ENCODE assay signal across 8 cellular contexts in the genomic region with DNA sequence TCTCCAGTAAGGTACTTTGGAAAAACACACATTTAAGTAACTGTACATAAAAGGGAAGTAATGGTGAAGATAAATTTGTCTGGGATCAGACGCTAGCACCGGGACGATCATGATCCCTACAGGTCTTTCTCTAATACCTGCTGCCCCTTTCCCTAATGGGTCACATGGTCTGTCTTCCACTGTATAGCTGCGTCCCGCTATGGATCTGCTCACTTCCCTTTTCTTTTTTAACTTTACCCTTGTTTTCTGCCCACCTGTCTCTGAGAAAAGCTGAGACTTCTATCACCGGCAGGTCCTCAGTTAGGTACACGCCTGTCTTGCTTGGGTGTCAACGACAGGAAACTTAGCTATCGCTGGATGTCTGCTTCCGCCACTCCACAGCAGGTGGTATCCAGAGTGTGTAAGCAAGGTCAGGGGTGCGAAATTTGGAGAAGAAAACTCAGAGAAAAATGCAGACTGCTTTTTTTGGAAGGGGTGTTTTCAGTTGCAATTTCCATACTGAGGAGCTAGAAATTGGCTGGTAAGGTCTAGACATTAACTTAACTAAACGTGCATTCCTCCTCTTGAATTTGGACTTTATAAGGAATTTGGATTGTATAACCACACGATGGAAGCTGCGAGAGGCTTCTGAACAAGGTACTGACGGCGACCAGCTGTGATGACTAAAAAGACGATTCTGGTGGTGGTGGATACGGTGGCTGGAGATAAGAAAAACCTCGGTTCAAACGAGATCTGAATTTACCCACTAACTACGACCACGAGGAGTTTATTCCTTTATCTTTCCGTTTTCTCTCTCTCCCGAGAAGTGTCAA. TPM values are rescaled to one million over a fixed set of nuclear protein-coding genes. Genes with fewer than 3 reads are reported as not detected.
DNase-seq lines count a peak whose midpoint lies in the region; ATAC-seq and TF ChIP-seq lines count a peak whose summit lies in the region.

No MANE protein-coding gene starts in this region.

- peaks cover 14% of the 10 kb centered on the region for H3K4me1 ChIP-seq in iPS-15b (ENCODE audit: control insufficient read depth, insufficient read depth, low read length)

- DNase-seq in CD4-positive, alpha-beta T cell = peak in 3 of 10 experiments; percentile 3 to 14 (median 13)
- DNase-seq in NB4 (ENCODE audit: low read depth) (peak; percentile 68), OCI-M2 (lab: John Stamatoyannopoulos, UW; ENCODE audit: unreplicated experiment) (no peak)
- DNase-seq in activated naive CD4-positive, alpha-beta T cell treated with anti-CD3 and anti-CD28 coated beads, Interleukin-2, amount 50 U/mL, for 72 hours (ENCODE audit: low spot score in 2 of 2) = peak in 1 of 2 donors; percentile 19
- DNase-seq in stimulated activated CD8-positive, alpha-beta memory T cell treated with anti-CD3 and anti-CD28 coated beads, Interleukin-12 subunit alpha, Interleukin-12 subunit beta, amount 100 ng/mL, for 1 hour (ENCODE audit: low read depth) = peak; percentile 1

- H3K27me3 Mint-ChIP-seq in CD4-positive, alpha-beta T cell = no peaks in the 10 kb centered on the region

- H3K27ac ChIP-seq in CD4-positive, alpha-beta T cell (ENCODE audit: low read depth, low read length) = peak overlapping the region; percentile 94

- no peak for ATAC-seq in CD4-positive, alpha-beta T cell (ENCODE audit: poor library complexity)
- ATAC-seq in GM19397 (IDR thresholded peaks at IDR 0.05; ENCODE audit: unreplicated experiment) (peak; percentile 5), GM21447 (IDR thresholded peaks at IDR 0.05; ENCODE audit: unreplicated experiment) (no peak)
- peak; percentile 2 to 6 for ATAC-seq in activated naive CD4-positive, alpha-beta T cell treated with anti-CD3 and anti-CD28 coated beads, Interleukin-2, amount 50 U/mL, for 72 hours

- peaks cover 14% of the 10 kb centered on the region for H3K36me3 Mint-ChIP-seq in CD4-positive, alpha-beta T cell (ENCODE audit: low read depth)
- peaks cover 5 to 12% of the 10 kb centered on the region in 2 donors for H3K36me3 Mint-ChIP-seq in activated naive CD4-positive, alpha-beta T cell treated with anti-CD3 and anti-CD28 coated beads, Interleukin-2, amount 50 U/mL, for 72 hours

- H3K27ac Mint-ChIP-seq in CD4-positive, alpha-beta T cell = no peak overlapping the region
- peak overlapping the region in 1 of 2 donors; percentile 93 for H3K27ac Mint-ChIP-seq in activated naive CD4-positive, alpha-beta T cell treated with anti-CD3 and anti-CD28 coated beads, Interleukin-2, amount 50 U/mL, for 72 hours

- H3K36me3 ChIP-seq in iPS-15b (ENCODE audit: control insufficient read depth, insufficient read depth, low read length) = peaks cover 4% of the 10 kb centered on the region

- CTCF ChIA-PET in CD4-positive, alpha-beta T cell (lab: Charles Lee) = interaction anchor here (1.4 kb wide), 1 partner anchor 9 kb away, joined by 3 read pairs; no protein-coding TSS in a partner anchor

- intact Hi-C loops in CD4-positive, alpha-beta T cell (cut with DNase I, micrococcal nuclease) = loop anchor here (1.0 to 5.0 kb wide), 4 partner anchors 71 to 1211 kb away; partner anchors contain the start of genes MED10 (in 1 of the 2), NSUN2 (in 1 of the 2) and SRD5A1 (in 1 of the 2)

- H3K4me3 ChIP-seq in NB4 (ENCODE audit: low read depth, low read length) = peak overlapping the region; percentile 90
- H3K4me3 ChIP-seq in iPS-15b (ENCODE audit: low read depth, low read length) = peak overlapping the region; percentile 71

- H3K9me3 ChIP-seq in CD4-positive, alpha-beta T cell (ENCODE audit: control insufficient read depth, low read length) = no peaks in the 10 kb centered on the region
- H3K9me3 ChIP-seq in iPS-15b (ENCODE audit: control insufficient read depth, insufficient read depth, low read length) = no peaks in the 10 kb centered on the region

- H3K27me3 ChIP-seq in CD4-positive, alpha-beta T cell (ENCODE audit: control insufficient read depth, insufficient read depth, low read length) = no peaks in the 10 kb centered on the region
- H3K27me3 ChIP-seq in iPS-15b (ENCODE audit: control insufficient read depth, insufficient read depth, low read length) = no peaks in the 10 kb centered on the region

- no peak for TF ChIP-seq CTCF in CD4-positive, alpha-beta T cell (IDR thresholded peaks at IDR 0.05)
- no peak for TF ChIP-seq CTCF in NB4 (IDR thresholded peaks at IDR 0.05; ENCODE audit: low read depth, low read length)

- H3K9me3 Mint-ChIP-seq in CD4-positive, alpha-beta T cell = no peaks in the 10 kb centered on the region
- no peaks in the 10 kb centered on the region for H3K9me3 Mint-ChIP-seq in activated naive CD4-positive, alpha-beta T cell treated with anti-CD3 and anti-CD28 coated beads, Interleukin-2, amount 50 U/mL, for 72 hours

- TF ChIP-seq POLR2A in NB4 (IDR thresholded peaks at IDR 0.05; ENCODE audit: extremely low read depth, insufficient read length) = no peak

- H3K4me3 Mint-ChIP-seq in CD4-positive, alpha-beta T cell = peak overlapping the region; percentile 98

- POLR2A ChIA-PET in CD4-positive, alpha-beta T cell (lab: Charles Lee) = interaction anchor here (0.6 to 2.7 kb wide), 13 partner anchors 9 to 1324 kb away, joined by 3 to 15 read pairs (median 5); partner anchors contain the start of genes MED10, NSUN2, SRD5A1 and TENT4A

- H3K9ac ChIP-seq in iPS-15b (ENCODE audit: low read depth, low read length) = peak overlapping the region; percentile 41

- peaks cover 26% of the 10 kb centered on the region for H3K4me1 Mint-ChIP-seq in CD4-positive, alpha-beta T cell (ENCODE audit: low read depth)

RNA-seq across cellular contexts. Expression of gene ICE1, which starts 1.1 kb away (rescaled TPM):
- 10 to 100 TPM; 37.6 to 39.1 TPM for total RNA-seq in CD4-positive, alpha-beta T cell
- 10 to 100 TPM; 19.2 to 24.9 TPM for total RNA-seq in activated naive CD4-positive, alpha-beta T cell treated with anti-CD3 and anti-CD28 coated beads, Interleukin-2, amount 50 U/mL, for 72 hours

Comparison
In these comparisons a context has a peak if more than half of its experiments do, and no peak if none do; other contexts are left out.
1. ATAC-seq: peak in GM19397 (single experiment) and activated naive CD4-positive, alpha-beta T cell treated with anti-CD3 and anti-CD28 coated beads, Interleukin-2, amount 50 U/mL, for 72 hours (2 of 2); none in CD4-positive, alpha-beta T cell (single experiment) and GM21447 (single experiment).